In the genomic region with DNA sequence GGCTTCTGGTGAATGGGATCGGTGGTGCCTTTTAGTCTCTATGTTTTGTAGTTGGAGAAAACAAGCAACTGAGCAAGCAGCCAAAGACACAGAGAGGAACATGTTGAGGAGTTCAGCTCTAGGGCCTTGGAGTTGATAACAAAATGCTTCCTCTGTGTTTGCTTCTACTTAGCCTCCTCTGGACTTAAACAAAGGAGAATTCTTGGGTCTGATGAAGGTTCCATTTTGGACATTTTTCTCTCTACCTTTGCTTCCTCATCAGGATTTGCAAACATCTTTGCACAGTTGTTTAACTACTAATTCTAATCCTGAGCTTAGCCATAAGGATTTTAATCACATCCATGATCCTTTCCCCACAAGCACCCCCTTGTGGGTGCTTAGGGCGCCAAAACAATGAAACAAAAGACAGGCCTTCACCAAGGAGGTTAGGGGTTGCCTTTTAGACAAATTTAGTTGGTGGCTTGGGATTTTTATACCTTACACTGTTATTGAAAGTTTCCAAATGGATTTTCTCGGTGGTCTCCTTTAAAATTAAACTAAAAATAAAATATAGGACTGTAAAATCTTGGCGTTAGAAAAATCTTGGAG, we compare ENCODE assay signal across 14 cellular contexts.
DNase-seq lines count a peak whose midpoint lies in the region; ATAC-seq and TF ChIP-seq lines count a peak whose summit lies in the region.
"Had no signal": no experiment of that assay in that cellular context is flagged by ENCODE, and none has a peak within 500 bp of the region (broad histone marks: within the 10 kb centered on the region; RNA-seq: fewer than 3 reads in every experiment).

No MANE protein-coding gene starts in this region.

- no peaks in the 10 kb centered on the region for H3K9me3 Mint-ChIP-seq in chondrocyte (ENCODE audit: low read depth)
- H3K9me3 Mint-ChIP-seq: activated naive CD4-positive, alpha-beta T cell treated with anti-CD3 and anti-CD28 coated beads, Interleukin-2, amount 10 ng/mL, durations not matched to agents 7 days and 5 days had no signal

- no peak for TF ChIP-seq POLR2A in GM18505 (IDR thresholded peaks at IDR 0.05; ENCODE audit: borderline replicate concordance, extremely low read depth, insufficient read depth, insufficient read length)

- H3K36me3 Mint-ChIP-seq in chondrocyte (ENCODE audit: low read depth) = no peaks in the 10 kb centered on the region
- H3K36me3 Mint-ChIP-seq: activated naive CD4-positive, alpha-beta T cell treated with anti-CD3 and anti-CD28 coated beads, Interleukin-2, amount 10 ng/mL, durations not matched to agents 7 days and 5 days; T-cell had no signal

- peak; percentile 45 for TF ChIP-seq CTCF in chondrocyte (IDR thresholded peaks at IDR 0.05)
- TF ChIP-seq CTCF in retinal pigment epithelial cell (conservative IDR thresholded peaks at IDR 0.05; ENCODE audit: low read depth, low read length) = peak; percentile 62

- no peak overlapping the region for H3K4me3 Mint-ChIP-seq in chondrocyte (ENCODE audit: unreplicated experiment)
- H3K4me3 Mint-ChIP-seq: activated naive CD4-positive, alpha-beta T cell treated with anti-CD3 and anti-CD28 coated beads, Interleukin-2, amount 10 ng/mL, durations not matched to agents 7 days and 5 days; T-cell had no signal

- no peak overlapping the region for H3K27ac Mint-ChIP-seq in chondrocyte (ENCODE audit: unreplicated experiment)
- H3K27ac Mint-ChIP-seq: progenitor cell of endocrine pancreas, T-cell had no signal

- ATAC-seq in GM18505 (IDR thresholded peaks at IDR 0.05; ENCODE audit: unreplicated experiment) (no peak), HG03354 (IDR thresholded peaks at IDR 0.05; ENCODE audit: poor library complexity, severe bottlenecking, unreplicated experiment) (no peak)
- ATAC-seq: lower lobe of right lung, T-cell had no signal

- peaks cover 3% of the 10 kb centered on the region for H3K27me3 Mint-ChIP-seq in chondrocyte (ENCODE audit: low read depth)

- H3K4me1 Mint-ChIP-seq in chondrocyte (ENCODE audit: low read depth) = peaks cover 8% of the 10 kb centered on the region

- H3K4me3 ChIP-seq in retinal pigment epithelial cell (ENCODE audit: low read length) = no peak overlapping the region
- H3K4me3 ChIP-seq: coronary artery, lower lobe of right lung had no signal

- DNase-seq in NCI-H2227 (lab: John Stamatoyannopoulos, UW; ENCODE audit: unreplicated experiment) = peak; percentile 63
- no peak for DNase-seq in NCI-H2227 treated with DMSO at 0.1 percent for 48 hours (lab: John Stamatoyannopoulos, UW)
- peak; percentile 27 to 60 for DNase-seq in NCI-H524 (lab: John Stamatoyannopoulos, UW)
- DNase-seq in chondrocyte (ENCODE audit: low spot score) = no peak
- peak; percentile 4 for DNase-seq in retinal pigment epithelial cell (ENCODE audit: low read depth)
- no peak for DNase-seq in NCI-H1105 (lab: John Stamatoyannopoulos, UW)
- DNase-seq: activated naive CD4-positive, alpha-beta T cell treated with anti-CD3 and anti-CD28 coated beads, Interleukin-2, amount 10 ng/mL, durations not matched to agents 7 days and 5 days; glutamatergic neuron; lower lobe of right lung; T-cell had no signal

Comparison
In these comparisons a context has a peak if more than half of its experiments do, and no peak if none do; other contexts are left out.
1. DNase-seq: peak in NCI-H2227 (single experiment), NCI-H524 (2 of 2) and retinal pigment epithelial cell (single experiment); none in NCI-H2227 treated with DMSO at 0.1 percent for 48 hours (single experiment), chondrocyte (single experiment) and NCI-H1105 (single experiment).